In genomic region chr3:123373535-123373987, GRCh38 we compare ENCODE assay signal across 21 cellular contexts.
DNase-seq lines count a peak whose midpoint lies in the region; ATAC-seq and TF ChIP-seq lines count a peak whose summit lies in the region.
"Had no signal": no experiment of that assay in that cellular context is flagged by ENCODE, and none has a peak within 500 bp of the region (broad histone marks: within the 10 kb centered on the region; RNA-seq: fewer than 3 reads in every experiment).

No MANE protein-coding gene starts in this region.

- peaks cover 0 to 22% (median 0%) of the 10 kb centered on the region in 7 donors for H3K27me3 ChIP-seq in spleen (replicated peaks in 1 of 7)
- H3K27me3 ChIP-seq: gastrocnemius medialis, MG63 had no signal

- ATAC-seq in left ventricle myocardium superior (peak; percentile 79), HG02870 (IDR thresholded peaks at IDR 0.05; ENCODE audit: unreplicated experiment) (no peak)
- ATAC-seq: activated CD8-positive, alpha-beta T cell treated with anti-CD3 and anti-CD28 coated beads, Interleukin-2, amount 10 ng/mL, durations not matched to agents 7 days and 5 days; gastrocnemius medialis; naive thymus-derived CD8-positive, alpha-beta T cell; stimulated activated naive CD8-positive, alpha-beta T cell treated with anti-CD3 and anti-CD28 coated beads, Interleukin-15, amount 100 ng/mL, for 72 hours had no signal

- H3K27ac ChIP-seq in caudate nucleus (ENCODE audit: low read depth, low read length) (peak overlapping the region; percentile 30), spleen (peak overlapping the region in 2 of 8 donors; percentile 13 to 30)
- H3K27ac ChIP-seq: C4-2B, gastrocnemius medialis, HL-60, RWPE1 had no signal

- H3K36me3 ChIP-seq in spleen: no peaks in the 10 kb centered on the region
- H3K36me3 ChIP-seq: gastrocnemius medialis, MG63 had no signal

- intact Hi-C loops in left ventricle myocardium superior (cut with micrococcal nuclease) (loop anchor here (10.0 kb wide), 1 partner anchor 71 kb away; the partner anchor contains the start of gene ADCY5), spleen (cut with DNase I; ENCODE audit: low total_unique reads) (no loop called here)

- peak; percentile 79 for DNase-seq in DMS79 (lab: John Stamatoyannopoulos, UW)
- DNase-seq in caudate nucleus (lab: John Stamatoyannopoulos, UW): no peak
- peak; percentile 83 for DNase-seq in left ventricle myocardium superior
- DNase-seq in spleen: peak; percentile 64
- DNase-seq in stimulated activated CD8-positive, alpha-beta memory T cell treated with anti-CD3 and anti-CD28 coated beads, Interleukin-4, amount 100 ng/mL, for 48 hours: no peak
- no peak for DNase-seq in KG1 (lab: John Stamatoyannopoulos, UW)
- no peak for DNase-seq in UCSD-AML1 (lab: John Stamatoyannopoulos, UW; ENCODE audit: unreplicated experiment)
- DNase-seq: activated CD8-positive, alpha-beta T cell treated with anti-CD3 and anti-CD28 coated beads, Interleukin-2, amount 10 ng/mL, durations not matched to agents 7 days and 5 days; activated T-cell treated with anti-CD3 and anti-CD28 coated beads, Interleukin-2, amount 50 U/mL, for 1 hour; central memory CD4-positive, alpha-beta T cell; gastrocnemius medialis; IMR-90; MG63; small intestine; stimulated activated CD4-positive, alpha-beta T cell treated with anti-CD3 and anti-CD28 coated beads, Interleukin-4, amount 100 ng/mL, for 1 hour; stimulated activated naive CD8-positive, alpha-beta T cell treated with anti-CD3 and anti-CD28 coated beads, Interleukin-15, amount 100 ng/mL, for 72 hours had no signal

- H3K4me3 ChIP-seq in spleen: no peak overlapping the region
- H3K4me3 ChIP-seq: gastrocnemius medialis, MG63 had no signal

- WGBS in spleen, 5 donors: 57 to 69% (median 64%) methylated on average over 9 to 11 of the region's 11 CpGs

- TF ChIP-seq CTCF in spleen (IDR thresholded peaks at IDR 0.05 in 8 of 11, conservative IDR thresholded peaks at IDR 0.05 in 3 of 11): no peak

- no peak for TF ChIP-seq POLR2A in spleen (IDR thresholded peaks at IDR 0.05)

- H3K4me1 ChIP-seq in spleen: peaks cover 0 to 17% (median 1%) of the 10 kb centered on the region in 6 donors
- H3K4me1 ChIP-seq: gastrocnemius medialis had no signal

- H3K9me3 ChIP-seq in spleen: peaks cover 0 to 11% (median 0%) of the 10 kb centered on the region in 8 donors
- H3K9me3 ChIP-seq: gastrocnemius medialis, MG63 had no signal

Comparison
In these comparisons a context has a peak if more than half of its experiments do, and no peak if none do; other contexts are left out.
1. DNase-seq: peak in DMS79 (single experiment), left ventricle myocardium superior (single experiment) and spleen (single experiment); none in caudate nucleus (0 of 61), stimulated activated CD8-positive, alpha-beta memory T cell treated with anti-CD3 and anti-CD28 coated beads, Interleukin-4, amount 100 ng/mL, for 48 hours (single experiment), KG1 (single experiment) and UCSD-AML1 (single experiment).